ENCODE assay signal across 26 cellular contexts in the genomic region with DNA sequence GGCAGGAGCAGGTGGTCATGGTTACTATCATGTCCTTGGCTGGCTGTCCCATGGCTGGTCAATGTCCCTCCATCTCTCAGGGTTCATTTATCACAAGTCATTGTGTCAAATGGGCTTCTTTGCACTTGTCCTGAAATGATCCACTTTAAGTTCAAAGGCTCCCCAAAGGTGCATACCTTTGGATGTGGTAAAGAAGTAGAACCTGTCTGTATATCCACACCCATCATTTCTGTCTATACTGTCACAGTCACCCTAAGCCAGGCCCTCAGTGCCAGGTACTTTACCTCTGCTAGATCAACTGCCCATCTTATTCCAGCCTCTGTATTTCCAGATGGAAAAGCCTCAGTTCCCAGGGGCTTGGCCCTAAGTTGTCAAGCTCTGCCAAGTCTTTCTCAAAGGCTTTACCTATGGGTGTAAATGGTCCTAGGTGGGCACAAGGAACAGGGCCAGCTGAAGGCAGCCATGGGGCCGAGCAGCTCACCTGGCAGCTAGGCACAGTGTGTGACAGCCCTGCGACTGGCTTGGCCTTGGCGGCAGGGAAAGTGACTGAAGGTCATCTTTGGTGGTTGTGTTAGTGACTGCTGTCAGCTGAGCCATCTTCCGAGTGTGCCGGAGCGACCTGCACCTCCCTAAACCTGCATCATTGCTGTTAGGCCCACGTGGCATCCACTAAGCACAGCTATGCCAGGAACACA.
"Had no signal": no experiment of that assay in that cellular context is flagged by ENCODE, and none has a peak within 500 bp of the region (broad histone marks: within the 10 kb centered on the region; RNA-seq: fewer than 3 reads in every experiment).

No MANE protein-coding gene starts in this region.

- H3K27me3 ChIP-seq: ascending aorta, body of pancreas had no signal

- H3K4me3 ChIP-seq: ascending aorta, body of pancreas, K562 had no signal

- H3K4me1 ChIP-seq: body of pancreas had no signal

- H3K27ac ChIP-seq: ascending aorta, body of pancreas, RWPE1 had no signal

- H3K9me3 ChIP-seq: ascending aorta, body of pancreas had no signal

- DNase-seq: activated B cell treated with CpG ODN at 0.5 μM for 24 hours; activated CD4-positive, alpha-beta memory T cell treated with anti-CD3 and anti-CD28 coated beads, Interleukin-2, amount 10 ng/mL, durations not matched to agents 7 days and 5 days; activated CD4-positive, alpha-beta T cell treated with anti-CD3 and anti-CD28 coated beads for 1 hour; activated CD4-positive, alpha-beta T cell treated with anti-CD3 and anti-CD28 coated beads, Interleukin-2, amount 50 U/mL, for 1 hour; activated naive CD4-positive, alpha-beta T cell treated with Interleukin-2 at 50 U/mL for 16 hours; activated naive CD8-positive, alpha-beta T cell treated with anti-CD3 and anti-CD28 coated beads, Interleukin-2, amount 50 U/mL, for 24 hours; activated T-cell treated with anti-CD3 and anti-CD28 coated beads, Interleukin-2, amount 50 U/mL, for 1 hour; amniotic stem cell; body of pancreas; Karpas-422; NCI-H1105 treated with DMSO at 0.1 percent for 48 hours; NCI-H1436 treated with DMSO at 0.1 percent for 48 hours; NCI-H187; NCI-H2081; NCI-H510A treated with DMSO at 0.1 percent for 48 hours; NCI-H69; NK-92 treated with Interleukin-12 subunit alpha and Interleukin-12 subunit beta, amount 100 ng/mL, for 24 hours; OCI-M1; SHP77 treated with DMSO at 0.1 percent for 48 hours; T-helper 17 cell; T-helper 9 cell had no signal

- ATAC-seq: activated naive CD4-positive, alpha-beta T cell treated with anti-CD3 and anti-CD28 coated beads, Interleukin-2, amount 50 U/mL, for 72 hours; activated naive CD8-positive, alpha-beta T cell treated with anti-CD3 and anti-CD28 coated beads, Interleukin-2, amount 50 U/mL, for 24 hours; body of pancreas; K562; Panc1; T-helper 17 cell had no signal

- H3K36me3 ChIP-seq: ascending aorta had no signal
